ENCODE assay signal across 9 cellular contexts in the genomic region with DNA sequence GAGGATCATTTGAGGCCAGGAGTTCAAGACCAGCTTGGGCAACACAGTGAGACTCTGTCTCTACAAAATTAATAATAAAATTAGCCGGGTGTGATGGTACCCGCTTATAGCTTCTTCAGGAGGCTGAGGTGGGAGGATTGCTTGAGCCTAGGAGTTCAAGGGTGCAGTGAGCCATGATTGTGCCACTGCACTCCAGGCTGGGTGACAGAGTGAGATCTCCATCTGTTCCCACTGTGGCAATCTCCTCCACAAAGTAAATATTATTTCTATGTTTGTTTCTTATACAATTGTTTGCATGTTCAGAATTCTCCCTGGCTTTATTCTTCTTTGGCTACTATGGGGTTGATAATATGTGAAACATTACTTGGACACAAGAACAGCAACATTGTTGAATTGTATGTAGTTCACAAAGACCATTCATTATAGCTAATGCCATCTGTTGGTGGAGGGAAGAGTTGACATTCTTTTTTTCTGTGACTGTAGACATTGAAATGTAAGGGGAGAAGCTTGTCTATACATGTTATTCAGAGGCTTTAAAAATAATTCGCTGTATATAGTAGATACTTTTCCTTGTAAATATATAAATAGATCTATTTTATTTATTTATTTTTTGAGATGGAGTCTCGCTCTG. TPM values are rescaled to one million over a fixed set of nuclear protein-coding genes. Genes with fewer than 3 reads are reported as not detected.
DNase-seq lines count a peak whose midpoint lies in the region; ATAC-seq and TF ChIP-seq lines count a peak whose summit lies in the region.
"Had no signal": no experiment of that assay in that cellular context is flagged by ENCODE, and none has a peak within 500 bp of the region (broad histone marks: within the 10 kb centered on the region; RNA-seq: fewer than 3 reads in every experiment).

No MANE protein-coding gene starts in this region.

- TF ChIP-seq CTCF in chondrocyte (IDR thresholded peaks at IDR 0.05): peak; percentile 88

- peaks cover 9% of the 10 kb centered on the region for H3K4me1 Mint-ChIP-seq in chondrocyte (ENCODE audit: low read depth)

- H3K27me3 Mint-ChIP-seq in chondrocyte (ENCODE audit: low read depth): no peaks in the 10 kb centered on the region
- H3K27me3 Mint-ChIP-seq: activated B cell treated with CpG ODN at 0.5 μM for 24 hours had no signal

- H3K36me3 Mint-ChIP-seq in chondrocyte (ENCODE audit: low read depth): no peaks in the 10 kb centered on the region

- H3K27ac Mint-ChIP-seq in chondrocyte (ENCODE audit: unreplicated experiment): no peak overlapping the region
- H3K27ac Mint-ChIP-seq: activated B cell treated with CpG ODN at 0.5 μM for 24 hours had no signal

- ATAC-seq in GM21526 (IDR thresholded peaks at IDR 0.05; ENCODE audit: low FRiP score, unreplicated experiment) (no peak), HG02885 (IDR thresholded peaks at IDR 0.05; ENCODE audit: poor library complexity, unreplicated experiment) (no peak)

- H3K9me3 Mint-ChIP-seq in chondrocyte (ENCODE audit: low read depth): no peaks in the 10 kb centered on the region
- H3K9me3 Mint-ChIP-seq: activated B cell treated with CpG ODN at 0.5 μM for 24 hours had no signal

- DNase-seq in NCI-H1092 treated with DMSO at 0.1 percent for 48 hours (lab: John Stamatoyannopoulos, UW) (peak; percentile 33), NCI-H1092 (lab: John Stamatoyannopoulos, UW) (no peak), NCI-H2171 (lab: John Stamatoyannopoulos, UW) (peak; percentile 5), chondrocyte (ENCODE audit: low spot score) (no peak), medulla oblongata (ENCODE audit: extremely low spot score) (peak; percentile 49), amniotic stem cell (lab: John Stamatoyannopoulos, UW) (no peak)
- DNase-seq: activated B cell treated with CpG ODN at 0.5 μM for 24 hours had no signal

- no peak overlapping the region for H3K4me3 Mint-ChIP-seq in chondrocyte (ENCODE audit: unreplicated experiment)
- H3K4me3 Mint-ChIP-seq: activated B cell treated with CpG ODN at 0.5 μM for 24 hours had no signal

RNA-seq across cellular contexts. Expression of a gene that starts 47.8 kb away (rescaled TPM):
- total RNA-seq in chondrocyte: 86.0 to 113 TPM (median 92.0 TPM) in 3 replicates

Comparison
In these comparisons a context has a peak if more than half of its experiments do, and no peak if none do; other contexts are left out.
1. DNase-seq: peak in NCI-H1092 treated with DMSO at 0.1 percent for 48 hours (single experiment), NCI-H2171 (single experiment) and medulla oblongata (single experiment); none in NCI-H1092 (single experiment), chondrocyte (single experiment) and amniotic stem cell (single experiment).